9 cellular contexts compared by ENCODE assay signal in the genomic region with DNA sequence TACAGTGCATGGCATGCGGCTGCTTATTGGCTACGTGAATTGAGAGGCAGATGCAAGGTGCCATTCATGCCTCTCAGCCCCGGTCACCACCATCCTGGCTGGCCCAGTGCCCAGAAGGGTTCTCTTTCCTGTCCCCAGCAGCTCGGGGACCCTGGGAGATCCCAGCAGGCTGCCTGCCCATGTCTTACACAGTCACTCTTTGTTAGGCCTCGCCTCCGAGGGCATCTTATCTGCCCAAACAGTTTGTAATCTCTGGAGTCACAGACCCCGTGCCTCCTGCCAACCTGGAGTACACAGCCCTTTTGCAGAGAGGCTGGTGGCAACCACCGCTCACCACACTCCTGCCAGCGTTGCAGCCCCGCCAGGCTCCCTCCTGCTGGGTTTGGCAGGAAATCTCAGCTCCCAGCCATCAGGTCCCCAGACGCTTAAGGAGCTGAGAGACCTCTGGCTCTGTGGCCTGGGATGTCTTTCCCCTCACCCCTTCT. TPM values are rescaled to one million over a fixed set of nuclear protein-coding genes. Genes with fewer than 3 reads are reported as not detected.
DNase-seq lines count a peak whose midpoint lies in the region; ATAC-seq lines count a peak whose summit lies in the region.
"Had no signal": no experiment of that assay in that cellular context is flagged by ENCODE, and none has a peak within 500 bp of the region (broad histone marks: within the 10 kb centered on the region; RNA-seq: fewer than 3 reads in every experiment).

No MANE protein-coding gene starts in this region.

- no peaks in the 10 kb centered on the region for H3K27me3 Mint-ChIP-seq in activated T-helper 17 cell treated with anti-CD3 and anti-CD28 coated beads, Interleukin-2, amount 50 U/mL, for 72 hours
- no peaks in the 10 kb centered on the region for H3K27me3 Mint-ChIP-seq in naive thymus-derived CD8-positive, alpha-beta T cell

- H3K9me3 Mint-ChIP-seq in activated T-helper 17 cell treated with anti-CD3 and anti-CD28 coated beads, Interleukin-2, amount 50 U/mL, for 72 hours = no peaks in the 10 kb centered on the region
- no peaks in the 10 kb centered on the region for H3K9me3 Mint-ChIP-seq in naive thymus-derived CD8-positive, alpha-beta T cell

- DNase-seq in COLO668 (lab: John Stamatoyannopoulos, UW; ENCODE audit: unreplicated experiment) = peak; percentile 30
- DNase-seq in NCI-H2029 (lab: John Stamatoyannopoulos, UW) = peak; percentile 67
- DNase-seq in naive thymus-derived CD8-positive, alpha-beta T cell = no peak
- DNase-seq in cerebellar cortex (ENCODE audit: low spot score) = no peak
- DNase-seq: MM.1S had no signal

- H3K4me3 Mint-ChIP-seq in activated T-helper 17 cell treated with anti-CD3 and anti-CD28 coated beads, Interleukin-2, amount 50 U/mL, for 72 hours = no peak overlapping the region
- no peak overlapping the region for H3K4me3 Mint-ChIP-seq in naive thymus-derived CD8-positive, alpha-beta T cell

- peak overlapping the region; percentile 65 for H3K27ac Mint-ChIP-seq in activated T-helper 17 cell treated with anti-CD3 and anti-CD28 coated beads, Interleukin-2, amount 50 U/mL, for 72 hours
- peak overlapping the region in 9 of 10 donors; percentile 13 to 88 (median 64) for H3K27ac Mint-ChIP-seq in naive thymus-derived CD8-positive, alpha-beta T cell

- no peak for ATAC-seq in activated T-helper 17 cell treated with anti-CD3 and anti-CD28 coated beads, Interleukin-2, amount 50 U/mL, for 72 hours (replicated peaks)
- ATAC-seq in naive thymus-derived CD8-positive, alpha-beta T cell = peak; percentile 29 to 43
- ATAC-seq in GM18858 (IDR thresholded peaks at IDR 0.05; ENCODE audit: unreplicated experiment) (no peak), GM21367 (IDR thresholded peaks at IDR 0.05; ENCODE audit: unreplicated experiment) (no peak), GM19324 (IDR thresholded peaks at IDR 0.05; ENCODE audit: low FRiP score, unreplicated experiment) (no peak)

- POLR2A ChIA-PET in naive thymus-derived CD8-positive, alpha-beta T cell (lab: Charles Lee) = interaction anchor here (0.6 to 1.4 kb wide), 5 partner anchors 12 to 53 kb away, joined by 3 to 5 read pairs (median 3); no protein-coding TSS in a partner anchor

- peaks cover 5% of the 10 kb centered on the region for H3K4me1 Mint-ChIP-seq in activated T-helper 17 cell treated with anti-CD3 and anti-CD28 coated beads, Interleukin-2, amount 50 U/mL, for 72 hours
- peaks cover 14 to 23% (median 21%) of the 10 kb centered on the region in 4 donors for H3K4me1 Mint-ChIP-seq in naive thymus-derived CD8-positive, alpha-beta T cell

- peaks cover 46% of the 10 kb centered on the region for H3K36me3 Mint-ChIP-seq in activated T-helper 17 cell treated with anti-CD3 and anti-CD28 coated beads, Interleukin-2, amount 50 U/mL, for 72 hours (ENCODE audit: low read depth)
- peaks cover 0 to 58% (median 3%) of the 10 kb centered on the region in 3 donors for H3K36me3 Mint-ChIP-seq in naive thymus-derived CD8-positive, alpha-beta T cell

RNA-seq across cellular contexts. Expression of gene AK1, which starts 7.0 kb away (rescaled TPM):
- total RNA-seq in activated T-helper 17 cell treated with anti-CD3 and anti-CD28 coated beads, Interleukin-2, amount 50 U/mL, for 72 hours = 10 to 100 TPM; 23.2 to 79.0 TPM
- total RNA-seq in naive thymus-derived CD8-positive, alpha-beta T cell = 10 to 100 TPM; 52.2 to 57.1 TPM
- polyA plus RNA-seq in naive thymus-derived CD8-positive, alpha-beta T cell = under 1 TPM in 2 of 3 donors, not detected in 1; 0.07 to 0.22 TPM

RNA-seq across cellular contexts. Expression of gene ST6GALNAC6, which starts 14.9 kb away (rescaled TPM):
- 100 to 1,000 TPM in 1 of 2 donors, 10 to 100 TPM in 1; 61.7 to 124 TPM for total RNA-seq in activated T-helper 17 cell treated with anti-CD3 and anti-CD28 coated beads, Interleukin-2, amount 50 U/mL, for 72 hours
- total RNA-seq in naive thymus-derived CD8-positive, alpha-beta T cell = 100 to 1,000 TPM; 102 to 110 TPM
- 10 to 100 TPM; 29.8 to 42.8 (median 30.3) TPM for polyA plus RNA-seq in naive thymus-derived CD8-positive, alpha-beta T cell

RNA-seq across cellular contexts. Expression of gene ENG, which starts 30.0 kb away (rescaled TPM):
- 10 to 100 TPM in 1 of 2 donors, 1 to 10 TPM in 1; 10.0 to 18.7 TPM for total RNA-seq in activated T-helper 17 cell treated with anti-CD3 and anti-CD28 coated beads, Interleukin-2, amount 50 U/mL, for 72 hours
- 10 to 100 TPM in 1 of 2 experiments, 1 to 10 TPM in 1; 9.4 to 10.2 TPM for total RNA-seq in naive thymus-derived CD8-positive, alpha-beta T cell
- polyA plus RNA-seq in naive thymus-derived CD8-positive, alpha-beta T cell = 1 to 10 TPM; 2.1 to 5.4 (median 4.4) TPM

RNA-seq across cellular contexts. Expression of gene ST6GALNAC4, which starts 32.4 kb away (rescaled TPM):
- total RNA-seq in activated T-helper 17 cell treated with anti-CD3 and anti-CD28 coated beads, Interleukin-2, amount 50 U/mL, for 72 hours = 10 to 100 TPM; 19.6 to 19.8 TPM
- 10 to 100 TPM; 47.0 to 47.5 TPM for total RNA-seq in naive thymus-derived CD8-positive, alpha-beta T cell
- 10 to 100 TPM; 19.8 to 34.4 (median 22.1) TPM for polyA plus RNA-seq in naive thymus-derived CD8-positive, alpha-beta T cell

RNA-seq across cellular contexts. Expression of gene PIP5KL1, which starts 46.1 kb away (rescaled TPM):
- total RNA-seq in activated T-helper 17 cell treated with anti-CD3 and anti-CD28 coated beads, Interleukin-2, amount 50 U/mL, for 72 hours = 1 to 10 TPM; 2.6 to 3.7 TPM
- 1 to 10 TPM; 1.8 to 2.0 TPM for total RNA-seq in naive thymus-derived CD8-positive, alpha-beta T cell
- under 1 TPM in 2 of 3 donors, not detected in 1; 0.28 to 0.46 TPM for polyA plus RNA-seq in naive thymus-derived CD8-positive, alpha-beta T cell

Comparison
In these comparisons a context has a peak if more than half of its experiments do, and no peak if none do; other contexts are left out.
1. DNase-seq: peak in COLO668 (single experiment) and NCI-H2029 (single experiment); none in naive thymus-derived CD8-positive, alpha-beta T cell (0 of 10) and cerebellar cortex (single experiment).
2. ATAC-seq: peak in naive thymus-derived CD8-positive, alpha-beta T cell (2 of 2); none in activated T-helper 17 cell treated with anti-CD3 and anti-CD28 coated beads, Interleukin-2, amount 50 U/mL, for 72 hours (single experiment), GM18858 (single experiment), GM21367 (single experiment) and GM19324 (single experiment).